Comparison of ENCODE assay signal across 8 cellular contexts in the genomic region with DNA sequence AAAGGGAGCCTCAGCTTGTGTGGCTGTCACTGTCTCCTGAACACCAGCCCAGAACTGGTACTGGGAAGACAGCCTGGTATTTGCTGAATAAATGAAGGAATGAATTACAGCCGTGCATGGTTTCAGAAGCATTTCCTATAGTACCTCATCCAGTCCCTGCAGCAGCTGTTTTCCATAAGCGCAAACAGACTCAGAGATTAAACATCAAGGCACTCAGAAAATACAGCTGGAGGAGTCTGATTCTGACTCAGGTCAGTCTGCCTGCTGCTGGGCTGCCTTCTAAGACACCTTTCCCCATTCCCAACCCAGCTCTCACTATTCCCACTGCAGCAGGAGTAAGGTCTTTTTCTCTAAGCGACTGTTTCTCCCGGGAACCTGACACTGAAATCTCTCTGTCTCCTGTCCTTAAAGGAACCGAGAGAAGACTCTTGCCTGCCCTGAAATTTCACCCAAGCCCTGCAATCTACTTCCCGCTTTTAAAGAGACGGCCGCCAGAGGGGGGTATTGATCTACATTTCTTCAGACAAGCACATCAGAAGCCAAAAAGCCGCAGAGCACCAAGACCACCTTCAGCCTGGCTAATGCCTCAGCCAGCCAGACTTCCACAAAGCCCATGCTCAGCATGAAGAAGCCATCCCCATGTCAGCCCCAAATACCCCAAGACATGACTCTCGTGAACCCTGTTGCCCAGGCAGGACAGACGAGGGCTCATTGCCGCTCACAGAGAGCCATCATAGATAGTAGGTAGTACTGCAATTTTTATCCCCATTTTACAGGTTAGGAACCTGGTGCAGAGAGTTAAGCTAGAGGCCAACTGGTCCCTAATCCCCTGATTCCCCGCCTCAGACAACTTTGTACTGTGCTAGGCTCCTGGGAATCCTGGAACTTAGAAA. TPM values are rescaled to one million over a fixed set of nuclear protein-coding genes. Genes with fewer than 3 reads are reported as not detected.
DNase-seq lines count a peak whose midpoint lies in the region; ATAC-seq and TF ChIP-seq lines count a peak whose summit lies in the region.

No MANE protein-coding gene starts in this region.

- ATAC-seq in DND-41 (ENCODE audit: insufficient read depth, low read depth) (peak; percentile 89), HG02885 (IDR thresholded peaks at IDR 0.05; ENCODE audit: poor library complexity, unreplicated experiment) (peak; percentile 72), memory B cell (ENCODE audit: low read depth) (peak; percentile 68), HG03342 (IDR thresholded peaks at IDR 0.05; ENCODE audit: unreplicated experiment) (no peak)

- H3K4me1 Mint-ChIP-seq in activated CD4-positive, alpha-beta memory T cell treated with anti-CD3 and anti-CD28 coated beads, Interleukin-2, amount 10 ng/mL, durations not matched to agents 7 days and 5 days: no peaks in the 10 kb centered on the region
- H3K4me1 Mint-ChIP-seq in memory B cell: no peaks in the 10 kb centered on the region

- H3K4me2 ChIP-seq in DND-41 (ENCODE audit: insufficient read depth, low read length): no peak overlapping the region

- H3K9me3 Mint-ChIP-seq in activated CD4-positive, alpha-beta memory T cell treated with anti-CD3 and anti-CD28 coated beads, Interleukin-2, amount 10 ng/mL, durations not matched to agents 7 days and 5 days: no peaks in the 10 kb centered on the region
- no peaks in the 10 kb centered on the region for H3K9me3 Mint-ChIP-seq in memory B cell

- H3K9ac ChIP-seq in DND-41 (ENCODE audit: low read depth, low read length): no peak overlapping the region

- H3K36me3 Mint-ChIP-seq in activated CD4-positive, alpha-beta memory T cell treated with anti-CD3 and anti-CD28 coated beads, Interleukin-2, amount 10 ng/mL, durations not matched to agents 7 days and 5 days (ENCODE audit: low read depth): no peaks in the 10 kb centered on the region
- H3K36me3 Mint-ChIP-seq in memory B cell: peaks cover 2% of the 10 kb centered on the region

- H3K27me3 ChIP-seq in DND-41 (ENCODE audit: insufficient read depth, low read length, poor library complexity): no peaks in the 10 kb centered on the region

- no peaks in the 10 kb centered on the region for H3K36me3 ChIP-seq in DND-41 (ENCODE audit: insufficient read depth, low read length)

- peak overlapping the region; percentile 21; the same call in 1 of the 2 replicates for H2AFZ ChIP-seq in DND-41 (ENCODE audit: low read depth, low read length)

- peak; percentile 83 for TF ChIP-seq CTCF in DND-41 (IDR thresholded peaks at IDR 0.05; ENCODE audit: borderline replicate concordance, extremely low read depth, low read length, poor library complexity, severe bottlenecking)

- peaks cover 4% of the 10 kb centered on the region for H3K4me1 ChIP-seq in DND-41 (ENCODE audit: insufficient read depth, low read length)

- POLR2A ChIA-PET in activated CD4-positive, alpha-beta memory T cell treated with anti-CD3 and anti-CD28 coated beads, Interleukin-2, amount 10 ng/mL, durations not matched to agents 7 days and 5 days (lab: Charles Lee): no interaction called here

- no peak overlapping the region for H3K27ac Mint-ChIP-seq in activated CD4-positive, alpha-beta memory T cell treated with anti-CD3 and anti-CD28 coated beads, Interleukin-2, amount 10 ng/mL, durations not matched to agents 7 days and 5 days
- H3K27ac Mint-ChIP-seq in memory B cell: no peak overlapping the region

- H3K27me3 Mint-ChIP-seq in activated CD4-positive, alpha-beta memory T cell treated with anti-CD3 and anti-CD28 coated beads, Interleukin-2, amount 10 ng/mL, durations not matched to agents 7 days and 5 days: peaks cover 11% of the 10 kb centered on the region
- peaks cover 10% of the 10 kb centered on the region for H3K27me3 Mint-ChIP-seq in memory B cell

- no peaks in the 10 kb centered on the region for H3K79me2 ChIP-seq in DND-41 (ENCODE audit: insufficient read depth, low read length)

- CTCF ChIA-PET in activated CD4-positive, alpha-beta memory T cell treated with anti-CD3 and anti-CD28 coated beads, Interleukin-2, amount 10 ng/mL, durations not matched to agents 7 days and 5 days (lab: Charles Lee): interaction anchor here (0.7 to 4.2 kb wide), 9 partner anchors 10 to 318 kb away, joined by 3 to 32 read pairs (median 3); no protein-coding TSS in a partner anchor

- no peak overlapping the region for H3K4me3 Mint-ChIP-seq in activated CD4-positive, alpha-beta memory T cell treated with anti-CD3 and anti-CD28 coated beads, Interleukin-2, amount 10 ng/mL, durations not matched to agents 7 days and 5 days
- H3K4me3 Mint-ChIP-seq in memory B cell: no peak overlapping the region

- H3K9me3 ChIP-seq in DND-41 (ENCODE audit: insufficient read depth, low read length, severe bottlenecking): peaks cover 4% of the 10 kb centered on the region

- DNase-seq in DND-41 (peak; percentile 85), NCI-H82 treated with DMSO at 0.1 percent for 48 hours (lab: John Stamatoyannopoulos, UW; ENCODE audit: unreplicated experiment) (peak; percentile 19), memory B cell (ENCODE audit: low spot score in 2 of 2) (peak; percentile 53 to 60)
- DNase-seq in activated CD4-positive, alpha-beta memory T cell treated with anti-CD3 and anti-CD28 coated beads, Interleukin-2, amount 10 ng/mL, durations not matched to agents 7 days and 5 days: peak; percentile 71
- DNase-seq in effector CD8-positive, alpha-beta T cell (lab: John Stamatoyannopoulos, UW): peak; percentile 61
- DNase-seq in stimulated activated CD8-positive, alpha-beta memory T cell treated with anti-CD3 and anti-CD28 coated beads, Interleukin-15, amount 100 ng/mL, for 24 hours (ENCODE audit: low read depth): peak; percentile 43

- no peaks in the 10 kb centered on the region for H4K20me1 ChIP-seq in DND-41 (ENCODE audit: insufficient read depth, low read length)

- H3K4me3 ChIP-seq in DND-41 (ENCODE audit: low read depth in 1 of 2, low read length in 2 of 2): no peak overlapping the region

- no peak overlapping the region; the same call in 1 of the 2 replicates for H3K27ac ChIP-seq in DND-41 (ENCODE audit: low read length)

RNA-seq across cellular contexts. Expression of gene FOXI1, which starts 5.4 kb away (rescaled TPM):
- total RNA-seq in activated CD4-positive, alpha-beta memory T cell treated with anti-CD3 and anti-CD28 coated beads, Interleukin-2, amount 10 ng/mL, durations not matched to agents 7 days and 5 days: not detected

Comparison
In these comparisons a context has a peak if more than half of its experiments do, and no peak if none do; other contexts are left out.
1. DNase-seq: peak in every context shown above with its lines; median percentile 85 in DND-41; 71 in activated CD4-positive, alpha-beta memory T cell treated with anti-CD3 and anti-CD28 coated beads, Interleukin-2, amount 10 ng/mL, durations not matched to agents 7 days and 5 days; 61 in effector CD8-positive, alpha-beta T cell; 56 in memory B cell; 43 in stimulated activated CD8-positive, alpha-beta memory T cell treated with anti-CD3 and anti-CD28 coated beads, Interleukin-15, amount 100 ng/mL, for 24 hours; 19 in NCI-H82 treated with DMSO at 0.1 percent for 48 hours.